ENCODE assay signal across 1 cellular context in the genomic region with DNA sequence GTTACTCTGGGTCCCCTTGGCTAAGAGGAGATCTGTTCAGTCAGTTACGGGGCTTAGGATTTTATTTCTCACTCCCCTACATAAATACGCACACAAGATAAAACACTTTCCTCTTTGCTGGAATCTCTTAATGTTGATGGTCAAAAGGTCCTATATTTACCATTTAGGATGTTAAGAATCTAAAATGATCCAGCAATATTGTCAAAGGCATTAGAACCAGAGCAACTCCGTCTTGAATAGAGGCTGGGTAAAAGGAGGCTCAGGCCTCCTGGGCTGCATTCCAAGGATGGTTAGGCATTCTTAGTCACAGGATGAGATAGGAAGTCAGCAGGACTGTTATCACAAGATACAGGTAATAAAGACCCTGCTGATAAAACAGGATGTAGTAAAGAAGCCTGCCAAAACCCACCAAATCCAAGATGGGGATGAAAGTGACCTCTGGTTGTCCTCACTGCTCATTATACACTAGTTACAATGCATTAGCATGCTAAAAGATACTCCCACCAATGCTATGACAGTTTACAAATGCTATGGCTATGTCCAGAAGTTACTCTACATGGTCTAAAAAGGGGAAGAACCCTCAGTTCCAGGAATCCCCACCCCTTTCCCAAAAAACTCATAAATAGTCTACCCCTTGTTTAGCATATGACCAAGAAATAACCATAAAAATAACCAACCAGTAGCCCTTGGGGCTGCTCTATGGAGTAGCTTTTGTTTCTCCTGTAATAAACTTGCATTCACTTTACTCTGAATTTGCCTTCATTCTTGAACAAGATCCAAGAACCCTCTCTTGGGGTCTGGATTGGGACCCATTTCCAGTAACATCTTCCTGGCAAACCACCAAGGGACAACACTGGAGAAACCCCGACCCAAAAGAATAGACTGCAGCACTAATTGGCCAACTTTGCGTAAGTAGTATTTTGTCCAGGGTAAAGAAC.
TF ChIP-seq lines count a peak whose summit lies in the region.

No MANE protein-coding gene starts in this region.

TF ChIP-seq in K562, 482 proteins besides CTCF, POLR2A, EP300 and RAD21 (continued from another document and continues in another):
- no peak for TF ChIP-seq TCF7 (IDR thresholded peaks at IDR 0.05; ENCODE audit: borderline replicate concordance)
- TF ChIP-seq WHSC1 (IDR thresholded peaks at IDR 0.05; ENCODE audit: low read length) = no peak
- TF ChIP-seq RERE (CRISPR knock-in tag; IDR thresholded peaks at IDR 0.05; ENCODE audit: borderline replicate concordance) = no peak
- TF ChIP-seq NCOA2 (IDR thresholded peaks at IDR 0.05; ENCODE audit: partially characterized antibody in 2 of 2) = no peak
- TF ChIP-seq SIRT6 (IDR thresholded peaks at IDR 0.05; ENCODE audit: low read depth, low read length) = no peak
- no peak for TF ChIP-seq ZNF436 (CRISPR knock-in tag; IDR thresholded peaks at IDR 0.05)
- no peak for TF ChIP-seq XRCC5 (IDR thresholded peaks at IDR 0.05; ENCODE audit: low read depth, low read length)
- TF ChIP-seq HSF4 (CRISPR knock-in tag; IDR thresholded peaks at IDR 0.05; ENCODE audit: borderline replicate concordance) = peak; percentile 89; the same call in 1 of the 2 replicates
- TF ChIP-seq GATA2 (CRISPR knock-in tag; IDR thresholded peaks at IDR 0.05) = peak; percentile 35; the same call in 1 of the 2 replicates
- TF ChIP-seq, protein P1, sequence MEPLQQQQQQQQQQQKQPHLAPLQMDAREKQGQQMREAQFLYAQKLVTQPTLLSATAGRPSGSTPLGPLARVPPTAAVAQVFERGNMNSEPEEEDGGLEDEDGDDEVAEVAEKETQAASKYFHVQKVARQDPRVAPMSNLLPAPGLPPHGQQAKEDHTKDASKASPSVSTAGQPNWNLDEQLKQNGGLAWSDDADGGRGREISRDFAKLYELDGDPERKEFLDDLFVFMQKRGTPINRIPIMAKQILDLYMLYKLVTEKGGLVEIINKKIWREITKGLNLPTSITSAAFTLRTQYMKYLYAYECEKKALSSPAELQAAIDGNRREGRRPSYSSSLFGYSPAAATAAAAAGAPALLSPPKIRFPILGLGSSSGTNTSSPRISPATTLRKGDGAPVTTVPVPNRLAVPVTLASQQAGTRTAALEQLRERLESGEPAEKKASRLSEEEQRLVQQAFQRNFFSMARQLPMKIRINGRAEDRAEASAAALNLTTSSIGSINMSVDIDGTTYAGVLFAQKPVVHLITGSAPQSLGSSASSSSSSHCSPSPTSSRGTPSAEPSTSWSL (CRISPR knock-in tag; IDR thresholded peaks at IDR 0.05; ENCODE audit: borderline replicate concordance) = 0 out of 2 replicates have a peak, but pooled peaks have one; percentile 68
- TF ChIP-seq COPS2 (conservative IDR thresholded peaks at IDR 0.05) = no peak
- TF ChIP-seq, protein P2, sequence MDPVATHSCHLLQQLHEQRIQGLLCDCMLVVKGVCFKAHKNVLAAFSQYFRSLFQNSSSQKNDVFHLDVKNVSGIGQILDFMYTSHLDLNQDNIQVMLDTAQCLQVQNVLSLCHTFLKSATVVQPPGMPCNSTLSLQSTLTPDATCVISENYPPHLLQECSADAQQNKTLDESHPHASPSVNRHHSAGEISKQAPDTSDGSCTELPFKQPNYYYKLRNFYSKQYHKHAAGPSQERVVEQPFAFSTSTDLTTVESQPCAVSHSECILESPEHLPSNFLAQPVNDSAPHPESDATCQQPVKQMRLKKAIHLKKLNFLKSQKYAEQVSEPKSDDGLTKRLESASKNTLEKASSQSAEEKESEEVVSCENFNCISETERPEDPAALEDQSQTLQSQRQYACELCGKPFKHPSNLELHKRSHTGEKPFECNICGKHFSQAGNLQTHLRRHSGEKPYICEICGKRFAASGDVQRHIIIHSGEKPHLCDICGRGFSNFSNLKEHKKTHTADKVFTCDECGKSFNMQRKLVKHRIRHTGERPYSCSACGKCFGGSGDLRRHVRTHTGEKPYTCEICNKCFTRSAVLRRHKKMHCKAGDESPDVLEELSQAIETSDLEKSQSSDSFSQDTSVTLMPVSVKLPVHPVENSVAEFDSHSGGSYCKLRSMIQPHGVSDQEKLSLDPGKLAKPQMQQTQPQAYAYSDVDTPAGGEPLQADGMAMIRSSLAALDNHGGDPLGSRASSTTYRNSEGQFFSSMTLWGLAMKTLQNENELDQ (CRISPR knock-in tag; IDR thresholded peaks at IDR 0.05; ENCODE audit: borderline replicate concordance) = no peak
- peak; percentile 67 for TF ChIP-seq PKNOX1 (IDR thresholded peaks at IDR 0.05)
- no peak; the same call in 1 of the 2 replicates for TF ChIP-seq LEF1 (IDR thresholded peaks at IDR 0.05)
- TF ChIP-seq ADNP (tag; IDR thresholded peaks at IDR 0.05) = peak; percentile 40
- no peak for TF ChIP-seq E2F5 (CRISPR knock-in tag; IDR thresholded peaks at IDR 0.05)
- no peak for TF ChIP-seq POLR2AphosphoS2 (IDR thresholded peaks at IDR 0.05; ENCODE audit: low read length)
- peak; percentile 52 for TF ChIP-seq MYC (IDR thresholded peaks at IDR 0.05; ENCODE audit: low read depth, low read length)
- TF ChIP-seq MYC (CRISPR knock-in tag; IDR thresholded peaks at IDR 0.05; ENCODE audit: borderline replicate concordance, low read depth) = peak; percentile 83; the same call in 1 of the 2 replicates
- TF ChIP-seq L3MBTL2 (IDR thresholded peaks at IDR 0.05) = peak; percentile 26; the same call in 1 of the 2 replicates
- TF ChIP-seq ZNF232 (CRISPR knock-in tag; IDR thresholded peaks at IDR 0.05) = no peak
- TF ChIP-seq, protein P3, sequence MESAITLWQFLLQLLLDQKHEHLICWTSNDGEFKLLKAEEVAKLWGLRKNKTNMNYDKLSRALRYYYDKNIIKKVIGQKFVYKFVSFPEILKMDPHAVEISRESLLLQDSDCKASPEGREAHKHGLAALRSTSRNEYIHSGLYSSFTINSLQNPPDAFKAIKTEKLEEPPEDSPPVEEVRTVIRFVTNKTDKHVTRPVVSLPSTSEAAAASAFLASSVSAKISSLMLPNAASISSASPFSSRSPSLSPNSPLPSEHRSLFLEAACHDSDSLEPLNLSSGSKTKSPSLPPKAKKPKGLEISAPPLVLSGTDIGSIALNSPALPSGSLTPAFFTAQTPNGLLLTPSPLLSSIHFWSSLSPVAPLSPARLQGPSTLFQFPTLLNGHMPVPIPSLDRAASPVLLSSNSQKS (CRISPR knock-in tag; IDR thresholded peaks at IDR 0.05) = 0 out of 2 replicates have a peak, but pooled peaks have one; percentile 28
- peak; percentile 70; the same call in 1 of the 2 replicates for TF ChIP-seq RNF2 (IDR thresholded peaks at IDR 0.05)
- 0 out of 2 replicates have a peak, but pooled peaks have one; percentile 56 for TF ChIP-seq RHOXF2B (CRISPR knock-in tag; conservative IDR thresholded peaks at IDR 0.05)
- peak; percentile 78; the same call in 1 of the 2 replicates for TF ChIP-seq NFRKB (IDR thresholded peaks at IDR 0.05; ENCODE audit: low read depth)
- TF ChIP-seq RBBP5 (IDR thresholded peaks at IDR 0.05; ENCODE audit: borderline replicate concordance, insufficient read depth, low read length, poor library complexity, severe bottlenecking) = no peak
- TF ChIP-seq, protein P4, sequence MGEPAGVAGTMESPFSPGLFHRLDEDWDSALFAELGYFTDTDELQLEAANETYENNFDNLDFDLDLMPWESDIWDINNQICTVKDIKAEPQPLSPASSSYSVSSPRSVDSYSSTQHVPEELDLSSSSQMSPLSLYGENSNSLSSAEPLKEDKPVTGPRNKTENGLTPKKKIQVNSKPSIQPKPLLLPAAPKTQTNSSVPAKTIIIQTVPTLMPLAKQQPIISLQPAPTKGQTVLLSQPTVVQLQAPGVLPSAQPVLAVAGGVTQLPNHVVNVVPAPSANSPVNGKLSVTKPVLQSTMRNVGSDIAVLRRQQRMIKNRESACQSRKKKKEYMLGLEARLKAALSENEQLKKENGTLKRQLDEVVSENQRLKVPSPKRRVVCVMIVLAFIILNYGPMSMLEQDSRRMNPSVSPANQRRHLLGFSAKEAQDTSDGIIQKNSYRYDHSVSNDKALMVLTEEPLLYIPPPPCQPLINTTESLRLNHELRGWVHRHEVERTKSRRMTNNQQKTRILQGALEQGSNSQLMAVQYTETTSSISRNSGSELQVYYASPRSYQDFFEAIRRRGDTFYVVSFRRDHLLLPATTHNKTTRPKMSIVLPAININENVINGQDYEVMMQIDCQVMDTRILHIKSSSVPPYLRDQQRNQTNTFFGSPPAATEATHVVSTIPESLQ (CRISPR knock-in tag; IDR thresholded peaks at IDR 0.05) = no peak
- 0 out of 2 replicates have a peak, but pooled peaks have one; percentile 19 for TF ChIP-seq JUNB (CRISPR knock-in tag; conservative IDR thresholded peaks at IDR 0.05)
- no peak for TF ChIP-seq FIP1L1 (IDR thresholded peaks at IDR 0.05; ENCODE audit: low read depth, low read length, poor library complexity, severe bottlenecking)
- TF ChIP-seq KLF13 (tag; IDR thresholded peaks at IDR 0.05; ENCODE audit: borderline replicate concordance, low read depth) = no peak
- no peak for TF ChIP-seq KHSRP (IDR thresholded peaks at IDR 0.05)
- no peak for TF ChIP-seq STAT5B (CRISPR knock-in tag; IDR thresholded peaks at IDR 0.05)
- TF ChIP-seq YBX1 (IDR thresholded peaks at IDR 0.05) = no peak
- TF ChIP-seq POLR2H (tag; IDR thresholded peaks at IDR 0.05; ENCODE audit: low read depth) = peak; percentile 94
- no peak for TF ChIP-seq SAFB2 (IDR thresholded peaks at IDR 0.05; ENCODE audit: borderline replicate concordance, low read depth, low read length, severe bottlenecking)
- TF ChIP-seq, protein P5, sequence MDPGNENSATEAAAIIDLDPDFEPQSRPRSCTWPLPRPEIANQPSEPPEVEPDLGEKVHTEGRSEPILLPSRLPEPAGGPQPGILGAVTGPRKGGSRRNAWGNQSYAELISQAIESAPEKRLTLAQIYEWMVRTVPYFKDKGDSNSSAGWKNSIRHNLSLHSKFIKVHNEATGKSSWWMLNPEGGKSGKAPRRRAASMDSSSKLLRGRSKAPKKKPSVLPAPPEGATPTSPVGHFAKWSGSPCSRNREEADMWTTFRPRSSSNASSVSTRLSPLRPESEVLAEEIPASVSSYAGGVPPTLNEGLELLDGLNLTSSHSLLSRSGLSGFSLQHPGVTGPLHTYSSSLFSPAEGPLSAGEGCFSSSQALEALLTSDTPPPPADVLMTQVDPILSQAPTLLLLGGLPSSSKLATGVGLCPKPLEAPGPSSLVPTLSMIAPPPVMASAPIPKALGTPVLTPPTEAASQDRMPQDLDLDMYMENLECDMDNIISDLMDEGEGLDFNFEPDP (CRISPR knock-in tag; IDR thresholded peaks at IDR 0.05) = peak; percentile 43; the same call in 1 of the 2 replicates
- TF ChIP-seq, protein P6, sequence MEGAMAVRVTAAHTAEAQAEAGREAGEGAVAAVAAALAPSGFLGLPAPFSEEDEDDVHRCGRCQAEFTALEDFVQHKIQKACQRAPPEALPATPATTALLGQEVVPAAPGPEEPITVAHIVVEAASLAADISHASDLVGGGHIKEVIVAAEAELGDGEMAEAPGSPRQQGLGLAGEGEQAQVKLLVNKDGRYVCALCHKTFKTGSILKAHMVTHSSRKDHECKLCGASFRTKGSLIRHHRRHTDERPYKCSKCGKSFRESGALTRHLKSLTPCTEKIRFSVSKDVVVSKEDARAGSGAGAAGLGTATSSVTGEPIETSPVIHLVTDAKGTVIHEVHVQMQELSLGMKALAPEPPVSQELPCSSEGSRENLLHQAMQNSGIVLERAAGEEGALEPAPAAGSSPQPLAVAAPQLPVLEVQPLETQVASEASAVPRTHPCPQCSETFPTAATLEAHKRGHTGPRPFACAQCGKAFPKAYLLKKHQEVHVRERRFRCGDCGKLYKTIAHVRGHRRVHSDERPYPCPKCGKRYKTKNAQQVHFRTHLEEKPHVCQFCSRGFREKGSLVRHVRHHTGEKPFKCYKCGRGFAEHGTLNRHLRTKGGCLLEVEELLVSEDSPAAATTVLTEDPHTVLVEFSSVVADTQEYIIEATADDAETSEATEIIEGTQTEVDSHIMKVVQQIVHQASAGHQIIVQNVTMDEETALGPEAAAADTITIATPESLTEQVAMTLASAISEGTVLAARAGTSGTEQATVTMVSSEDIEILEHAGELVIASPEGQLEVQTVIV (CRISPR knock-in tag; IDR thresholded peaks at IDR 0.05; ENCODE audit: borderline replicate concordance) = 0 out of 2 replicates have a peak, but pooled peaks have one; percentile 39
